ENCODE assay signal across 13 cellular contexts in the genomic region with DNA sequence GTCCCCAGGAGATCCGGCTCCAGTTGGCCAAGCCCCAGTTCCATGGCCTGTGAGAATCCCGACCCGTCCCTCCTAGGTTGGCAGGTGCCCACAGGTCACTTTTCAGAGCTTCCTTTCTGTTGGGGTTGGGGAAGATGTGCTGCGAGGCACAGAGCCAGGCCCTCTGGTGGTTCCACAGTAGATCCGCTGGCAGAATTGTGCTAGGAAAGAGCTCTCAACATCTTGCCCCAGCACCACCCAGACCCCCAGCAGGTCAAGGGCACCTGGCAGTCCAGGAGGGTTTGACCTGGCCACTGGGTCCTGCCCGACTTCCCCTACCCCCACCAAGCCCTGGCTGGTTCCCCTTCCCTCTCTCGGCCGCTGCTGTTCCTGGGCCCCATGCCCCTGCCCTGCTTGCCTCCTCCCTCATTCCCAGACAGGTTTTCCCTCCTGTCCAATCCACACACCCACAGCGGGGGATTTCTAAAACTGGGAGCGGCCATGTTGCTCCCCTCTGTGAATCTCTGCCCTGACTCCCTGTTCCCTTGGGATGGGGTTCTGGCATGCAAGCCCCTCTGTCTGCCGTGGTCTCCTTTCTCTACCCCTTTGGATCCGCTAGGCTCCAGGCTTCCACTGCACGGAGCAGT. TPM values are rescaled to one million over a fixed set of nuclear protein-coding genes. Genes with fewer than 3 reads are reported as not detected.
DNase-seq lines count a peak whose midpoint lies in the region; ATAC-seq, FAIRE-seq and TF ChIP-seq lines count a peak whose summit lies in the region.
"Had no signal": no experiment of that assay in that cellular context is flagged by ENCODE, and none has a peak within 500 bp of the region (broad histone marks: within the 10 kb centered on the region; RNA-seq: fewer than 3 reads in every experiment).

No MANE protein-coding gene starts in this region.

- peaks cover 10% of the 10 kb centered on the region for H3K27me3 Mint-ChIP-seq in HFFc6 (ENCODE audit: insufficient read depth)
- peaks cover 4% of the 10 kb centered on the region for H3K27me3 Mint-ChIP-seq in CD4-positive, alpha-beta T cell

- H3K9me1 ChIP-seq in keratinocyte (ENCODE audit: control insufficient read depth, extremely low read depth, insufficient read depth, low read length), result no peaks in the 10 kb centered on the region

- POLR2A ChIA-PET in CD4-positive, alpha-beta T cell (lab: Charles Lee), result no interaction called here

- H3K4me2 ChIP-seq in keratinocyte (ENCODE audit: control insufficient read depth, extremely low read depth, insufficient read depth, low read depth, low read length), result no peak overlapping the region

- no peaks in the 10 kb centered on the region for H3K9me3 ChIP-seq in keratinocyte (ENCODE audit: control insufficient read depth, low read depth, low read length)
- no peaks in the 10 kb centered on the region for H3K9me3 ChIP-seq in CD4-positive, alpha-beta T cell (ENCODE audit: control insufficient read depth, low read length)
- H3K9me3 ChIP-seq: lower lobe of right lung, sigmoid colon had no signal

- no peak overlapping the region for H2AFZ ChIP-seq in keratinocyte (ENCODE audit: control insufficient read depth, low read length)

- dilution Hi-C loops in keratinocyte (cut with MboI; ENCODE audit: extremely low pct_ligation_motif_present, low sequenced_read_pairs), result no loop called here

- H3K27me3 ChIP-seq in brain microvascular endothelial cell (replicated peaks) (no peaks in the 10 kb centered on the region), keratinocyte (ENCODE audit: control insufficient read depth, extremely low read depth, insufficient read depth, low read length) (no peaks in the 10 kb centered on the region)
- no peaks in the 10 kb centered on the region for H3K27me3 ChIP-seq in CD4-positive, alpha-beta T cell (ENCODE audit: control insufficient read depth, insufficient read depth, low read length)
- H3K27me3 ChIP-seq: sigmoid colon had no signal

- H3K27ac Mint-ChIP-seq in HFFc6, result peak overlapping the region; percentile 92
- no peak overlapping the region for H3K27ac Mint-ChIP-seq in CD4-positive, alpha-beta T cell

- H3K27ac ChIP-seq in brain microvascular endothelial cell (no peak overlapping the region), keratinocyte (ENCODE audit: control insufficient read depth, insufficient read depth, low read length) (no peak overlapping the region)
- H3K27ac ChIP-seq in CD4-positive, alpha-beta T cell (ENCODE audit: low read depth, low read length), result no peak overlapping the region
- H3K27ac ChIP-seq: lower lobe of right lung, sigmoid colon had no signal

- peak; percentile 49 for TF ChIP-seq CTCF in AG10803 (conservative IDR thresholded peaks at IDR 0.05; ENCODE audit: low read length)
- TF ChIP-seq CTCF in HFFc6 (IDR thresholded peaks at IDR 0.05), result peak; percentile 62
- peak; percentile 45 for TF ChIP-seq CTCF in brain microvascular endothelial cell (IDR thresholded peaks at IDR 0.05; ENCODE audit: low read depth, low read length, missing control alignments)
- peak; percentile 42 to 59 (median 55) for TF ChIP-seq CTCF in keratinocyte (optimal IDR thresholded peaks at IDR 0.05 in 1 of 3, IDR thresholded peaks at IDR 0.05 in 1 of 3, conservative IDR thresholded peaks at IDR 0.05 in 1 of 3; ENCODE audit: extremely low read depth in 1 of 3, insufficient read depth in 2 of 3, low read length in 3 of 3)
- no peak for TF ChIP-seq CTCF in CD4-positive, alpha-beta T cell (IDR thresholded peaks at IDR 0.05)

- no peak overlapping the region for H3K4me3 ChIP-seq in AG10803 (ENCODE audit: low read length)
- H3K4me3 ChIP-seq in brain microvascular endothelial cell (ENCODE audit: low read depth, low read length), result no peak overlapping the region
- H3K4me3 ChIP-seq in keratinocyte (ENCODE audit: control insufficient read depth in 2 of 3, extremely low read depth in 1 of 3, insufficient read depth in 2 of 3, low read depth in 1 of 3, low read length in 3 of 3), result no peak overlapping the region
- H3K4me3 ChIP-seq: lower lobe of right lung, sigmoid colon had no signal

- no peak overlapping the region; the same call in 1 of the 2 replicates for H3K4me3 Mint-ChIP-seq in HFFc6
- H3K4me3 Mint-ChIP-seq in CD4-positive, alpha-beta T cell, result no peak overlapping the region

- H3K36me3 ChIP-seq in brain microvascular endothelial cell (replicated peaks) (no peaks in the 10 kb centered on the region), keratinocyte (ENCODE audit: control insufficient read depth in 2 of 2, extremely low read depth in 1 of 2, insufficient read depth in 2 of 2, low read length in 2 of 2) (no peaks in the 10 kb centered on the region)
- H3K36me3 ChIP-seq: lower lobe of right lung, sigmoid colon had no signal

- peaks cover 27% of the 10 kb centered on the region for H3K4me1 ChIP-seq in keratinocyte (ENCODE audit: control insufficient read depth, extremely low read depth, insufficient read depth, low read length)

- CTCF ChIA-PET in CD4-positive, alpha-beta T cell (lab: Charles Lee), result no interaction called here

- no peak overlapping the region for H3K9ac ChIP-seq in keratinocyte (ENCODE audit: control insufficient read depth, extremely low read depth, insufficient read depth, low read length)

- DNase-seq in AG10803 (ENCODE audit: low read depth) (no peak), HFFc6 (no peak), brain microvascular endothelial cell (no peak), keratinocyte (ENCODE audit: low read depth, low spot score) (no peak), 8988T (no peak), head of caudate nucleus (no peak), NCI-H1417 treated with DMSO at 0.1 percent for 48 hours (lab: John Stamatoyannopoulos, UW) (no peak)
- no peak for DNase-seq in CD4-positive, alpha-beta T cell
- DNase-seq: activated effector memory CD4-positive, alpha-beta T cell treated with Interleukin-2 at 50 U/mL for 16 hours; DMS153; lower lobe of right lung; NCI-H1092 treated with DMSO at 0.1 percent for 48 hours; sigmoid colon had no signal

- no peaks in the 10 kb centered on the region for H3K79me2 ChIP-seq in keratinocyte (ENCODE audit: control insufficient read depth, insufficient read depth, low read length)

- no peaks in the 10 kb centered on the region; the same call in 1 of the 2 replicates for H3K9me3 Mint-ChIP-seq in HFFc6
- no peaks in the 10 kb centered on the region for H3K9me3 Mint-ChIP-seq in CD4-positive, alpha-beta T cell

- intact Hi-C loops in head of caudate nucleus (cut with DNase I), result no loop called here
- intact Hi-C loops in CD4-positive, alpha-beta T cell (cut with DNase I, micrococcal nuclease), result no loop called here

- H3K36me3 Mint-ChIP-seq in HFFc6 (ENCODE audit: low read depth), result peaks cover 16% of the 10 kb centered on the region
- no peaks in the 10 kb centered on the region for H3K36me3 Mint-ChIP-seq in CD4-positive, alpha-beta T cell (ENCODE audit: low read depth)

- no peak for FAIRE-seq in keratinocyte (lab: Jason Lieb, UNC)

- H3K4me1 Mint-ChIP-seq in HFFc6 (ENCODE audit: low read depth), result peaks cover 69% of the 10 kb centered on the region
- no peaks in the 10 kb centered on the region for H3K4me1 Mint-ChIP-seq in CD4-positive, alpha-beta T cell (ENCODE audit: low read depth)

- ATAC-seq in CD4-positive, alpha-beta T cell (ENCODE audit: poor library complexity), result no peak
- ATAC-seq: lower lobe of right lung had no signal

- H4K20me1 ChIP-seq in keratinocyte (ENCODE audit: control insufficient read depth, extremely low read depth, insufficient read depth, low read length), result no peaks in the 10 kb centered on the region

- in situ Hi-C loops in brain microvascular endothelial cell (cut with HindIII; ENCODE audit: low pct_ligation_motif_present, low sequenced_read_pairs), result no loop called here

RNA-seq across cellular contexts. Expression of a gene that starts 26.2 kb away (rescaled TPM):
- 10 to 100 TPM; 27.6 to 42.3 (median 29.2) TPM for total RNA-seq in HFFc6 (2021; fragmentation: NEBNext Ultra II Directional; extraction: Animal tissue kit (Norgen Biotek cat#: 25700))
- polyA plus RNA-seq in keratinocyte, result 8.2 to 8.5 TPM (median 8.4 TPM) in 3 replicates
- 9.2 TPM for polyA plus RNA-seq in keratinocyte (2011; ENCODE audit: low read depth)
- 6.1 and 12.1 TPM in 2 replicates for polyA plus RNA-seq in keratinocyte (2011; cell fraction: cytosol; rRNA removed)
- polyA plus RNA-seq in keratinocyte (2011; cell fraction: nucleus; rRNA removed), result 6.6 and 8.2 TPM in 2 replicates
- 8.4 and 13.9 TPM in 2 replicates for polyA plus RNA-seq in keratinocyte (2012; ENCODE audit: low replicate concordance)
- polyA minus RNA-seq in keratinocyte, result 6.7 to 11.5 TPM (median 9.6 TPM) in 3 replicates
- polyA minus RNA-seq in keratinocyte (2011; cell fraction: cytosol; rRNA and poly(A)+ RNA removed), result 28.4 TPM
- 3.2 and 4.5 TPM in 2 replicates for polyA minus RNA-seq in keratinocyte (2011; cell fraction: nucleus; rRNA and poly(A)+ RNA removed)
- total RNA-seq in CD4-positive, alpha-beta T cell, result 1 to 10 TPM; 1.4 to 1.8 TPM

RNA-seq across cellular contexts. Expression of a gene that starts 41.6 kb away (rescaled TPM):
- total RNA-seq in HFFc6 (2021; fragmentation: NEBNext Ultra II Directional; extraction: Animal tissue kit (Norgen Biotek cat#: 25700)), result not detected
- not detected in 3 replicates for polyA plus RNA-seq in keratinocyte
- polyA plus RNA-seq in keratinocyte (2011; ENCODE audit: low read depth), result not detected
- not detected in 2 replicates for polyA plus RNA-seq in keratinocyte (2011; cell fraction: cytosol; rRNA removed)
- not detected in 2 replicates for polyA plus RNA-seq in keratinocyte (2011; cell fraction: nucleus; rRNA removed)
- not detected in 2 replicates for polyA plus RNA-seq in keratinocyte (2012; ENCODE audit: low replicate concordance)
- not detected in 3 replicates for polyA minus RNA-seq in keratinocyte
- polyA minus RNA-seq in keratinocyte (2011; cell fraction: cytosol; rRNA and poly(A)+ RNA removed), result not detected
- not detected in 2 replicates for polyA minus RNA-seq in keratinocyte (2011; cell fraction: nucleus; rRNA and poly(A)+ RNA removed)
- not detected for total RNA-seq in CD4-positive, alpha-beta T cell
- total RNA-seq: lower lobe of right lung, sigmoid colon had no signal
- polyA plus RNA-seq: sigmoid colon had no signal

Comparison
In these comparisons a context has a peak if more than half of its experiments do, and no peak if none do; other contexts are left out.
1. RNA of a gene that starts 26.2 kb away (total RNA-seq): 27.6 to 42.3 TPM in HFFc6; 1.4 to 1.8 TPM in CD4-positive, alpha-beta T cell; every median in the first group is over 10 times any median in the second.